ENCODE assay signal across 19 cellular contexts in genomic region chr5:92267830-92268229, GRCh38.
DNase-seq lines count a peak whose midpoint lies in the region; ATAC-seq and TF ChIP-seq lines count a peak whose summit lies in the region.
"Had no signal": no experiment of that assay in that cellular context is flagged by ENCODE, and none has a peak within 500 bp of the region (broad histone marks: within the 10 kb centered on the region; RNA-seq: fewer than 3 reads in every experiment).

No MANE protein-coding gene starts in this region.

- H2AFZ ChIP-seq in trophoblast cell (ENCODE audit: insufficient read depth, low read length, poor library complexity) = no peak overlapping the region
- H2AFZ ChIP-seq in neural progenitor cell (replicated peaks) = no peak overlapping the region

- H3K36me3 ChIP-seq in A673 (ENCODE audit: insufficient read depth, low read length, poor library complexity, severe bottlenecking) (no peaks in the 10 kb centered on the region), trophoblast cell (ENCODE audit: control insufficient read depth in 1 of 2, insufficient read depth in 2 of 2, low read length in 2 of 2) (no peaks in the 10 kb centered on the region), neural progenitor cell (no peaks in the 10 kb centered on the region)
- H3K36me3 ChIP-seq: BE2C, HAP-1 had no signal

- H4K91ac ChIP-seq in trophoblast cell (ENCODE audit: low read depth, low read length) = no peak overlapping the region

- H3K4me3 Mint-ChIP-seq in chondrocyte (ENCODE audit: unreplicated experiment) = no peak overlapping the region
- no peak overlapping the region for H3K4me3 Mint-ChIP-seq in stimulated activated memory B cell treated with anti-CD40 and anti-IgM and Interleukin-4, amounts not matched to agents 10 μg/mL and 1 μg/mL and 100 μg/mL, for 72 hours
- H3K4me3 Mint-ChIP-seq in neural progenitor cell = no peak overlapping the region
- H3K4me3 Mint-ChIP-seq: CD4-positive, CD25-positive, alpha-beta regulatory T cell; CD8-positive, alpha-beta memory T cell had no signal

- H3K4me2 ChIP-seq in trophoblast cell (ENCODE audit: low read length) (no peak overlapping the region), neural progenitor cell (no peak overlapping the region)

- H2BK5ac ChIP-seq in trophoblast cell (ENCODE audit: low read depth, low read length, poor library complexity) = no peak overlapping the region

- no peak overlapping the region for H3K14ac ChIP-seq in trophoblast cell (ENCODE audit: low read length)

- H2AK5ac ChIP-seq in trophoblast cell (ENCODE audit: low read length) = no peak overlapping the region

- H3K27ac ChIP-seq in A673 (ENCODE audit: low read depth, low read length, poor library complexity, severe bottlenecking) (peak overlapping the region; percentile 76), trophoblast cell (ENCODE audit: low read depth, low read length) (no peak overlapping the region), neural progenitor cell (no peak overlapping the region)

- H3K4me1 ChIP-seq in A673 (ENCODE audit: insufficient read depth, low read length, poor library complexity, severe bottlenecking) (peaks cover 36% of the 10 kb centered on the region), trophoblast cell (ENCODE audit: control insufficient read depth in 1 of 2, insufficient read depth in 2 of 2, low read length in 2 of 2) (no peaks in the 10 kb centered on the region), neural progenitor cell (no peaks in the 10 kb centered on the region)
- H3K4me1 ChIP-seq: BE2C had no signal

- H4K12ac ChIP-seq in trophoblast cell (ENCODE audit: low read depth, low read length) = no peak overlapping the region

- H3K79me1 ChIP-seq in trophoblast cell (ENCODE audit: low read length) = no peaks in the 10 kb centered on the region

- H3K4me1 Mint-ChIP-seq in chondrocyte (ENCODE audit: low read depth) (no peaks in the 10 kb centered on the region), neural progenitor cell (no peaks in the 10 kb centered on the region)
- no peaks in the 10 kb centered on the region for H3K4me1 Mint-ChIP-seq in stimulated activated memory B cell treated with anti-CD40 and anti-IgM and Interleukin-4, amounts not matched to agents 10 μg/mL and 1 μg/mL and 100 μg/mL, for 72 hours
- H3K4me1 Mint-ChIP-seq: CD4-positive, CD25-positive, alpha-beta regulatory T cell; CD8-positive, alpha-beta memory T cell had no signal

- ATAC-seq in stimulated activated memory B cell treated with anti-CD40 and anti-IgM and Interleukin-4, amounts not matched to agents 10 μg/mL and 1 μg/mL and 100 μg/mL, for 72 hours = peak; percentile 27
- ATAC-seq: GM12878 had no signal

- POLR2A ChIA-PET in A673 (lab: Charles Lee; ENCODE audit: low non-redundant PET) = no interaction called here

- no peak overlapping the region for H3K23ac ChIP-seq in trophoblast cell (ENCODE audit: low read length)

- no peak overlapping the region for H2BK120ac ChIP-seq in trophoblast cell (ENCODE audit: insufficient read depth, low read length, poor library complexity)

- WGBS in trophoblast cell (ENCODE audit: extremely low coverage, insufficient coverage, insufficient read length) = no CpG with 5 or more reads among the region's 4 CpGs

- H3F3A ChIP-seq in neural progenitor cell (ENCODE audit: low read depth) = no peaks in the 10 kb centered on the region

- H3K27me3 Mint-ChIP-seq in chondrocyte (ENCODE audit: low read depth) = no peaks in the 10 kb centered on the region
- no peaks in the 10 kb centered on the region for H3K27me3 Mint-ChIP-seq in stimulated activated memory B cell treated with anti-CD40 and anti-IgM and Interleukin-4, amounts not matched to agents 10 μg/mL and 1 μg/mL and 100 μg/mL, for 72 hours
- no peaks in the 10 kb centered on the region for H3K27me3 Mint-ChIP-seq in neural progenitor cell (ENCODE audit: insufficient read depth, low read depth)
- H3K27me3 Mint-ChIP-seq: CD4-positive, CD25-positive, alpha-beta regulatory T cell; CD8-positive, alpha-beta memory T cell had no signal

- DNase-seq in A673 (ENCODE audit: low spot score) = no peak
- DNase-seq in chondrocyte (ENCODE audit: low spot score) = peak; percentile 56
- DNase-seq in trophoblast cell = no peak
- no peak for DNase-seq in NCI-H2081 (lab: John Stamatoyannopoulos, UW)
- DNase-seq in NCI-H1092 (lab: John Stamatoyannopoulos, UW) = no peak
- DNase-seq in neural progenitor cell (ENCODE audit: low spot score) = no peak
- DNase-seq: ACHN; BE2C; C1 segment of cervical spinal cord; CD4-positive, CD25-positive, alpha-beta regulatory T cell; CD8-positive, alpha-beta memory T cell; COR-L47; DMS 273 treated with DMSO at 0.1 percent for 48 hours; DMS53; DND-41; EL had no signal

- BruUV-seq in A673 (replicated peaks; lab: Mats Ljungman, UMichigan) = no TSS peak

- no peak overlapping the region for H4K8ac ChIP-seq in trophoblast cell (ENCODE audit: low read depth, low read length)

- H3K9me3 Mint-ChIP-seq in chondrocyte (ENCODE audit: low read depth) (no peaks in the 10 kb centered on the region), neural progenitor cell (no peaks in the 10 kb centered on the region)
- peaks cover 6% of the 10 kb centered on the region for H3K9me3 Mint-ChIP-seq in stimulated activated memory B cell treated with anti-CD40 and anti-IgM and Interleukin-4, amounts not matched to agents 10 μg/mL and 1 μg/mL and 100 μg/mL, for 72 hours

- H3K18ac ChIP-seq in trophoblast cell (ENCODE audit: low read length) = no peak overlapping the region

- no peak overlapping the region for H3K4ac ChIP-seq in trophoblast cell (ENCODE audit: low read depth, low read length)

- H3K27ac Mint-ChIP-seq in chondrocyte (ENCODE audit: unreplicated experiment) (no peak overlapping the region), neural progenitor cell (no peak overlapping the region)
- no peak overlapping the region for H3K27ac Mint-ChIP-seq in stimulated activated memory B cell treated with anti-CD40 and anti-IgM and Interleukin-4, amounts not matched to agents 10 μg/mL and 1 μg/mL and 100 μg/mL, for 72 hours
- H3K27ac Mint-ChIP-seq: CD4-positive, CD25-positive, alpha-beta regulatory T cell; CD8-positive, alpha-beta memory T cell had no signal

- no peak overlapping the region for H2BK12ac ChIP-seq in trophoblast cell (ENCODE audit: low read length)

- no peaks in the 10 kb centered on the region for H3K79me2 ChIP-seq in trophoblast cell (ENCODE audit: control insufficient read depth, insufficient read depth, low read length, poor library complexity)
- no peaks in the 10 kb centered on the region for H3K79me2 ChIP-seq in neural progenitor cell (ENCODE audit: low read depth)

- no peaks in the 10 kb centered on the region for H3K27me3 ChIP-seq in A673 (replicated peaks; ENCODE audit: insufficient read depth, low read depth, low read length, poor library complexity)
- H3K27me3 ChIP-seq in trophoblast cell (ENCODE audit: insufficient read depth, low read length) = no peaks in the 10 kb centered on the region
- H3K27me3 ChIP-seq in neural progenitor cell = no peaks in the 10 kb centered on the region
- H3K27me3 ChIP-seq: BE2C had no signal

- H3K4me3 ChIP-seq in A673 (ENCODE audit: low read depth, low read length, poor library complexity, severe bottlenecking) (no peak overlapping the region), trophoblast cell (ENCODE audit: low read depth, low read length) (peak overlapping the region; percentile 58), neural progenitor cell (no peak overlapping the region)
- H3K4me3 ChIP-seq: GM12878, HAP-1 had no signal

- no peaks in the 10 kb centered on the region for H4K20me1 ChIP-seq in neural progenitor cell (ENCODE audit: low read depth)

- no peak overlapping the region for H3K9ac ChIP-seq in trophoblast cell (ENCODE audit: low read length)
- no peak overlapping the region for H3K9ac ChIP-seq in neural progenitor cell

- no peaks in the 10 kb centered on the region for H3K36me3 Mint-ChIP-seq in chondrocyte (ENCODE audit: low read depth)
- H3K36me3 Mint-ChIP-seq in stimulated activated memory B cell treated with anti-CD40 and anti-IgM and Interleukin-4, amounts not matched to agents 10 μg/mL and 1 μg/mL and 100 μg/mL, for 72 hours = no peaks in the 10 kb centered on the region
- H3K36me3 Mint-ChIP-seq in neural progenitor cell = no peaks in the 10 kb centered on the region
- H3K36me3 Mint-ChIP-seq: CD4-positive, CD25-positive, alpha-beta regulatory T cell; CD8-positive, alpha-beta memory T cell had no signal

- H3K9me3 ChIP-seq in A673 (ENCODE audit: low read depth, low read length, poor library complexity, severe bottlenecking) (no peaks in the 10 kb centered on the region), trophoblast cell (ENCODE audit: insufficient read depth, low read depth, low read length) (no peaks in the 10 kb centered on the region), neural progenitor cell (ENCODE audit: low read depth) (no peaks in the 10 kb centered on the region)
- H3K9me3 ChIP-seq: BE2C, HAP-1 had no signal

- intact Hi-C loops in A673 (cut with micrococcal nuclease; ENCODE audit: unreplicated experiment) = no loop called here

- TF ChIP-seq CTCF in A673 (conservative IDR thresholded peaks at IDR 0.05; ENCODE audit: low read depth, low read length) (no peak), chondrocyte (IDR thresholded peaks at IDR 0.05) (no peak), neural progenitor cell (IDR thresholded peaks at IDR 0.05) (no peak)

- CTCF ChIA-PET in A673 (lab: Charles Lee) = no interaction called here
